ENCODE assay signal across 1 cellular context in the genomic region with DNA sequence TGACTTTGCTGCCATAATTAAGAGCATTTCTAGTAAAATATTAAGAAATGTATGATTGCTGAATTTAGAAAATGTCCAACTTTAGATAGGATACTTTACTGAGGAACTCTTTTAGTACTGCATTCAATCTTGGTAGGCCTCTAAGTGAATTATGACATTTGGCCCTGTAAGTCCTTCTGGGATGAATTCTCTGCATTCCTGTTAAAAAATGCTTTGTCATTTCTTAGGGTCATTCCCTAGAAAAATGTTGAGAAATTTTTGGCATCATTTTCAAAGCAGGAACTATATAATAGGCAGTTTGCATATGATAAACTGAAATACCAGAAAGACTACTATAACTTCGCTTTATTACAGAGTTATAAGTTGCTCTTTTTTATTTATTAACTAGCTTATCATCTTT.
TF ChIP-seq lines count a peak whose summit lies in the region.

No MANE protein-coding gene starts in this region.

TF ChIP-seq in SK-N-SH, 30 proteins besides CTCF, POLR2A, EP300 and RAD21 (continued from another document):
- TF ChIP-seq, protein P1, sequence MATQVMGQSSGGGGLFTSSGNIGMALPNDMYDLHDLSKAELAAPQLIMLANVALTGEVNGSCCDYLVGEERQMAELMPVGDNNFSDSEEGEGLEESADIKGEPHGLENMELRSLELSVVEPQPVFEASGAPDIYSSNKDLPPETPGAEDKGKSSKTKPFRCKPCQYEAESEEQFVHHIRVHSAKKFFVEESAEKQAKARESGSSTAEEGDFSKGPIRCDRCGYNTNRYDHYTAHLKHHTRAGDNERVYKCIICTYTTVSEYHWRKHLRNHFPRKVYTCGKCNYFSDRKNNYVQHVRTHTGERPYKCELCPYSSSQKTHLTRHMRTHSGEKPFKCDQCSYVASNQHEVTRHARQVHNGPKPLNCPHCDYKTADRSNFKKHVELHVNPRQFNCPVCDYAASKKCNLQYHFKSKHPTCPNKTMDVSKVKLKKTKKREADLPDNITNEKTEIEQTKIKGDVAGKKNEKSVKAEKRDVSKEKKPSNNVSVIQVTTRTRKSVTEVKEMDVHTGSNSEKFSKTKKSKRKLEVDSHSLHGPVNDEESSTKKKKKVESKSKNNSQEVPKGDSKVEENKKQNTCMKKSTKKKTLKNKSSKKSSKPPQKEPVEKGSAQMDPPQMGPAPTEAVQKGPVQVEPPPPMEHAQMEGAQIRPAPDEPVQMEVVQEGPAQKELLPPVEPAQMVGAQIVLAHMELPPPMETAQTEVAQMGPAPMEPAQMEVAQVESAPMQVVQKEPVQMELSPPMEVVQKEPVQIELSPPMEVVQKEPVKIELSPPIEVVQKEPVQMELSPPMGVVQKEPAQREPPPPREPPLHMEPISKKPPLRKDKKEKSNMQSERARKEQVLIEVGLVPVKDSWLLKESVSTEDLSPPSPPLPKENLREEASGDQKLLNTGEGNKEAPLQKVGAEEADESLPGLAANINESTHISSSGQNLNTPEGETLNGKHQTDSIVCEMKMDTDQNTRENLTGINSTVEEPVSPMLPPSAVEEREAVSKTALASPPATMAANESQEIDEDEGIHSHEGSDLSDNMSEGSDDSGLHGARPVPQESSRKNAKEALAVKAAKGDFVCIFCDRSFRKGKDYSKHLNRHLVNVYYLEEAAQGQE (IDR thresholded peaks at IDR 0.05; ENCODE audit: low read depth, low read length), result no peak
